In the genomic region with DNA sequence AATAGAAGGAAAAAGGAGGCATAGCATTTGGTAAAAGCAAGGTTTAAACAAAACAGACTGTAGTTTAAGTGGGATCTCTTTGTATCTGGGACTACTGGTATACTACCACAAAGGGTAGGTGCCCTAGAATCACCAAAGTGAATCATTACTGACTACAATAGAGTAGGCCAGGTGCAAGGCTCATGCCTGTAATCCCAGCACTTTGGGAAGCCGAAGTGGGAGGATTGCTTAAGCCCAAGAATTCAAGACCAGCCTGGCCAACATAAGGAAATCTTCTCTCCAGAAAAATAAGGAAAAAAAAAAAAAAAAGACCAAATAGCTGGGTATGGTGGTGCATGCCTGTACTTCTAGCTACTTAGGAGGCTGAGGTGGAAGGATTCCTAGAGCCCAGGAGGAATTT, we compare ENCODE assay signal across 17 cellular contexts.
DNase-seq lines count a peak whose midpoint lies in the region; ATAC-seq and TF ChIP-seq lines count a peak whose summit lies in the region.
"Had no signal": no experiment of that assay in that cellular context is flagged by ENCODE, and none has a peak within 500 bp of the region (broad histone marks: within the 10 kb centered on the region; RNA-seq: fewer than 3 reads in every experiment).

No MANE protein-coding gene starts in this region.

- DNase-seq in activated T-cell treated with anti-CD3 and anti-CD28 coated beads, Interleukin-2, amount 50 U/mL, for 24 hours = no peak
- DNase-seq in activated T-cell treated with anti-CD3 and anti-CD28 coated beads, Interleukin-2, amount 50 U/mL, for 4 hours = no peak
- DNase-seq in dermis blood vessel endothelial cell (peak; percentile 75), mucosa of descending colon (no peak), thyroid gland (no peak), sciatic nerve (ENCODE audit: low spot score) (no peak)
- no peak for DNase-seq in NK-92 treated with Interleukin-12 subunit alpha and Interleukin-12 subunit beta, amount 100 ng/mL, for 24 hours (lab: John Stamatoyannopoulos, UW)
- DNase-seq: 8988T; COR-L47; GM23248; mammary epithelial cell; NCI-H1930; stimulated activated CD4-positive, alpha-beta T cell treated with anti-CD3 and anti-CD28 coated beads, Interleukin-2, amount 100 ng/mL, for 24 hours; T-helper 9 cell had no signal

- H3K4me1 ChIP-seq in mucosa of descending colon (ENCODE audit: low read depth) (no peaks in the 10 kb centered on the region), thyroid gland (peaks cover 3 to 9% of the 10 kb centered on the region in 2 donors)
- H3K4me1 ChIP-seq: breast epithelium had no signal

- 77 to 88% methylated on average over 1 of the region's 1 CpG for WGBS in thyroid gland, 2 donors

- TF ChIP-seq POLR2A in thyroid gland (IDR thresholded peaks at IDR 0.05) = no peak

- H3K27me3 Mint-ChIP-seq in activated T-cell treated with anti-CD3 and anti-CD28 coated beads, Interleukin-2, amount 50 U/mL, for 24 hours = no peaks in the 10 kb centered on the region
- H3K27me3 Mint-ChIP-seq in activated T-cell treated with anti-CD3 and anti-CD28 coated beads, Interleukin-2, amount 50 U/mL, for 4 hours (ENCODE audit: low read depth) = no peaks in the 10 kb centered on the region

- H3K9me3 ChIP-seq in mucosa of descending colon (no peaks in the 10 kb centered on the region), thyroid gland (no peaks in the 10 kb centered on the region)
- H3K9me3 ChIP-seq: breast epithelium had no signal

- peak overlapping the region; percentile 33 for H3K27ac Mint-ChIP-seq in activated T-cell treated with anti-CD3 and anti-CD28 coated beads, Interleukin-2, amount 50 U/mL, for 24 hours

- H3K36me3 ChIP-seq in mucosa of descending colon (ENCODE audit: low read depth) (no peaks in the 10 kb centered on the region), thyroid gland (no peaks in the 10 kb centered on the region)
- H3K36me3 ChIP-seq: breast epithelium had no signal

- H3K9me3 Mint-ChIP-seq in activated T-cell treated with anti-CD3 and anti-CD28 coated beads, Interleukin-2, amount 50 U/mL, for 24 hours = no peaks in the 10 kb centered on the region
- H3K9me3 Mint-ChIP-seq in activated T-cell treated with anti-CD3 and anti-CD28 coated beads, Interleukin-2, amount 50 U/mL, for 4 hours = no peaks in the 10 kb centered on the region

- TF ChIP-seq CTCF in mucosa of descending colon (IDR thresholded peaks at IDR 0.05) = no peak
- TF ChIP-seq CTCF in thyroid gland (IDR thresholded peaks at IDR 0.05) = no peak

- no peak overlapping the region for H3K4me3 Mint-ChIP-seq in activated T-cell treated with anti-CD3 and anti-CD28 coated beads, Interleukin-2, amount 50 U/mL, for 24 hours
- no peak overlapping the region for H3K4me3 Mint-ChIP-seq in activated T-cell treated with anti-CD3 and anti-CD28 coated beads, Interleukin-2, amount 50 U/mL, for 4 hours

- no peak for ATAC-seq in activated T-cell treated with anti-CD3 and anti-CD28 coated beads, Interleukin-2, amount 50 U/mL, for 4 hours
- peak; percentile 18 for ATAC-seq in mucosa of descending colon
- ATAC-seq in sciatic nerve = no peak
- ATAC-seq in HG03095 (IDR thresholded peaks at IDR 0.05; ENCODE audit: unreplicated experiment) = no peak

- H3K4me1 Mint-ChIP-seq in activated T-cell treated with anti-CD3 and anti-CD28 coated beads, Interleukin-2, amount 50 U/mL, for 24 hours (ENCODE audit: low read depth) = peaks cover 26% of the 10 kb centered on the region
- peaks cover 18% of the 10 kb centered on the region for H3K4me1 Mint-ChIP-seq in activated T-cell treated with anti-CD3 and anti-CD28 coated beads, Interleukin-2, amount 50 U/mL, for 4 hours (ENCODE audit: low read depth)

- no peaks in the 10 kb centered on the region for H3K27me3 ChIP-seq in thyroid gland
- H3K27me3 ChIP-seq: breast epithelium, hepatocyte had no signal

- H3K27ac ChIP-seq in thyroid gland = peak overlapping the region in 2 of 3 donors; percentile 14 to 38
- H3K27ac ChIP-seq: GM23248 had no signal

- H3K4me3 ChIP-seq in mucosa of descending colon = no peak overlapping the region
- H3K4me3 ChIP-seq in thyroid gland (replicated peaks in 1 of 3) = no peak overlapping the region
- H3K4me3 ChIP-seq: breast epithelium, GM23248, hepatocyte had no signal

- intact Hi-C loops in mucosa of descending colon (cut with DNase I, micrococcal nuclease) (no loop called here), thyroid gland (cut with DNase I) (no loop called here), sciatic nerve (cut with DNase I) (no loop called here)

- peaks cover 59% of the 10 kb centered on the region for H3K36me3 Mint-ChIP-seq in activated T-cell treated with anti-CD3 and anti-CD28 coated beads, Interleukin-2, amount 50 U/mL, for 24 hours (ENCODE audit: low read depth)
- H3K36me3 Mint-ChIP-seq in activated T-cell treated with anti-CD3 and anti-CD28 coated beads, Interleukin-2, amount 50 U/mL, for 4 hours (ENCODE audit: insufficient read depth) = peaks cover 10% of the 10 kb centered on the region
